Comparison of ENCODE assay signal across 24 cellular contexts in the genomic region with DNA sequence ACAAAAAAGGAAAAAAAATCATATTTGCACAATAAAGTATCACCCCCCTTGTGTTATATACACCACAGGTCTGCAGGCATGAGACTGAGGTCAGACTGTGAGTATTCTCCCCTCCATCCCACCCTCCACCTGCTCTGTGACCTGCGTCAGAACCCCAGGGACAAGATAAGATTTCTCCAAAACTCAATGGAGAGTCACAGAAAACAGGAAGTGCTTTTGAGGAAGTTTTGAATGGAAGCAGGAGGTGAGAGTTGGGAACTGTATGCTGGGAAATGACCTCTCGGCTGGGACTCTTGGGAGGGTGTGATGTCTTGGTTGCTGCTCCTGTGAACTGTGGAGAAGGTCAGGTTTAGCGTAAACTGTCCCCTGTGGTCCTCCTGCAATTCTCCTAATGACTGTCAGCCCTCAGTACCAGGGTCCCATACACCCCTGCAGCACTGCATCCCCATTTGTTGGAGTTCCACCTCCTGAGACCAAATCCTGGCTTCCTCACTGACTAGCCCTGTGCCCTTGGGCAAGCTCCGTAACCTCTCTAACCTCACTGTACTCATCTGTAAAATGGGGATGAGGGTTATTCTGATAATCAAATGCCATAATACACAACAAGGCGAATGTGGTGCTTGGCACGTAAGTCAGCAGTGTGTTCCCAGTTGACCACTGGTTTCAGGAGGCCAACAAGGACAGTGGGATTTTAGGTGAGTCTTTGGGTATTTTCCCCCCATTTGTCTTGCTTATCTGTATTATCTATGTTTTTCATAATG.
"Had no signal": no experiment of that assay in that cellular context is flagged by ENCODE, and none has a peak within 500 bp of the region (broad histone marks: within the 10 kb centered on the region; RNA-seq: fewer than 3 reads in every experiment).

No MANE protein-coding gene starts in this region.

- H3K9ac ChIP-seq: neural progenitor cell had no signal

- H3K27me3 ChIP-seq: esophagus muscularis mucosa, transverse colon, uterus had no signal

- H3K27ac ChIP-seq: esophagus muscularis mucosa, neural progenitor cell, transverse colon, uterus had no signal

- H3K4me1 Mint-ChIP-seq: activated naive CD8-positive, alpha-beta T cell treated with anti-CD3 and anti-CD28 coated beads, Interleukin-2, amount 50 U/mL, for 24 hours; memory B cell; natural killer cell; WTC11 had no signal

- ATAC-seq: activated naive CD8-positive, alpha-beta T cell treated with anti-CD3 and anti-CD28 coated beads, Interleukin-2, amount 50 U/mL, for 24 hours; natural killer cell; T-helper 17 cell; WTC11 had no signal

- H3K9me3 ChIP-seq: esophagus muscularis mucosa, transverse colon, uterus had no signal

- H3K36me3 Mint-ChIP-seq: memory B cell, natural killer cell, neural progenitor cell, WTC11 had no signal

- H3K4me3 Mint-ChIP-seq: activated CD4-positive, alpha-beta memory T cell treated with anti-CD3 and anti-CD28 coated beads, Interleukin-2, amount 10 ng/mL, durations not matched to agents 7 days and 5 days; activated CD4-positive, alpha-beta T cell treated with anti-CD3 and anti-CD28 coated beads, Interleukin-2, amount 10 ng/mL, durations not matched to agents 7 days and 5 days; activated naive CD8-positive, alpha-beta T cell treated with anti-CD3 and anti-CD28 coated beads, Interleukin-2, amount 50 U/mL, for 24 hours; activated T-cell treated with anti-CD3 and anti-CD28 coated beads, Interleukin-2, amount 50 U/mL, for 24 hours; memory B cell; natural killer cell; neural progenitor cell; T-helper 17 cell; WTC11 had no signal

- DNase-seq: activated CD4-positive, alpha-beta memory T cell treated with anti-CD3 and anti-CD28 coated beads, Interleukin-2, amount 10 ng/mL, durations not matched to agents 7 days and 5 days; activated CD4-positive, alpha-beta T cell treated with anti-CD3 and anti-CD28 coated beads for 1 hour; activated CD4-positive, alpha-beta T cell treated with anti-CD3 and anti-CD28 coated beads, Interleukin-2, amount 10 ng/mL, durations not matched to agents 7 days and 5 days; activated CD8-positive, alpha-beta memory T cell treated with anti-CD3 and anti-CD28 coated beads, Interleukin-2, amount 50 U/mL, for 48 hours; activated gamma-delta T cell treated with Interleukin-2 at 50 U/mL for 16 hours; activated naive CD4-positive, alpha-beta T cell treated with anti-CD3 and anti-CD28 coated beads, Interleukin-2, amount 50 U/mL, for 16 hours; activated naive CD8-positive, alpha-beta T cell treated with anti-CD3 and anti-CD28 coated beads, Interleukin-2, amount 50 U/mL, for 24 hours; activated T-cell treated with anti-CD3 and anti-CD28 coated beads, Interleukin-2, amount 50 U/mL, for 24 hours; amygdala; central memory CD4-positive, alpha-beta T cell; foreskin melanocyte; natural killer cell; posterior cingulate gyrus; stimulated activated CD4-positive, alpha-beta T cell treated with anti-CD3 and anti-CD28 coated beads, Interleukin-2, amount 100 ng/mL, for 48 hours; stimulated activated naive CD4-positive, alpha-beta T cell treated with Interleukin-2 at 50 U/mL for 16 hours; T-helper 17 cell; T1000; transverse colon; uterus had no signal

- H3K4me2 ChIP-seq: neural progenitor cell had no signal

- H3K27ac Mint-ChIP-seq: activated CD4-positive, alpha-beta memory T cell treated with anti-CD3 and anti-CD28 coated beads, Interleukin-2, amount 10 ng/mL, durations not matched to agents 7 days and 5 days; activated naive CD8-positive, alpha-beta T cell treated with anti-CD3 and anti-CD28 coated beads, Interleukin-2, amount 50 U/mL, for 24 hours; activated T-cell treated with anti-CD3 and anti-CD28 coated beads, Interleukin-2, amount 50 U/mL, for 24 hours; memory B cell; natural killer cell; neural progenitor cell; T-helper 17 cell; WTC11 had no signal

- H3K36me3 ChIP-seq: esophagus muscularis mucosa, neural progenitor cell, transverse colon, uterus had no signal

- H3K9me3 Mint-ChIP-seq: activated CD4-positive, alpha-beta memory T cell treated with anti-CD3 and anti-CD28 coated beads, Interleukin-2, amount 10 ng/mL, durations not matched to agents 7 days and 5 days; activated CD4-positive, alpha-beta T cell treated with anti-CD3 and anti-CD28 coated beads, Interleukin-2, amount 10 ng/mL, durations not matched to agents 7 days and 5 days; activated naive CD8-positive, alpha-beta T cell treated with anti-CD3 and anti-CD28 coated beads, Interleukin-2, amount 50 U/mL, for 24 hours; activated T-cell treated with anti-CD3 and anti-CD28 coated beads, Interleukin-2, amount 50 U/mL, for 24 hours; natural killer cell; neural progenitor cell; WTC11 had no signal

- H2AFZ ChIP-seq: neural progenitor cell had no signal

- H3K27me3 Mint-ChIP-seq: T-helper 17 cell had no signal

- H3K4me1 ChIP-seq: neural progenitor cell had no signal

- H3K4me3 ChIP-seq: esophagus muscularis mucosa, neural progenitor cell, transverse colon, uterus had no signal

- FAIRE-seq: islet of Langerhans had no signal
